In genomic region chr7:7505936-7506335, GRCh38 we compare ENCODE assay signal across 25 cellular contexts. TPM values are rescaled to one million over a fixed set of nuclear protein-coding genes. Genes with fewer than 3 reads are reported as not detected.
DNase-seq lines count a peak whose midpoint lies in the region; ATAC-seq and TF ChIP-seq lines count a peak whose summit lies in the region.
"Had no signal": no experiment of that assay in that cellular context is flagged by ENCODE, and none has a peak within 500 bp of the region (broad histone marks: within the 10 kb centered on the region; RNA-seq: fewer than 3 reads in every experiment).

No MANE protein-coding gene starts in this region.

- H3K79me2 ChIP-seq in osteoblast (ENCODE audit: insufficient read depth, low read length), result no peaks in the 10 kb centered on the region

- peak overlapping the region; percentile 59 for H3K4me2 ChIP-seq in osteoblast (ENCODE audit: insufficient read depth, low read length)

- no peaks in the 10 kb centered on the region for H4K20me1 ChIP-seq in osteoblast (ENCODE audit: insufficient read depth, low read length)

- H3K4me3 ChIP-seq in fibroblast of mammary gland (ENCODE audit: control insufficient read depth, low read depth, low read length) (no peak overlapping the region), osteoblast (ENCODE audit: insufficient read depth, low read length) (peak overlapping the region; percentile 26)
- H3K4me3 ChIP-seq: testis, vagina had no signal

- H3K9me3 ChIP-seq in osteoblast (ENCODE audit: low read depth, low read length), result no peaks in the 10 kb centered on the region
- H3K9me3 ChIP-seq: testis, vagina had no signal

- no peak for ATAC-seq in HG02885 (IDR thresholded peaks at IDR 0.05; ENCODE audit: poor library complexity, unreplicated experiment)
- ATAC-seq in GM19397 (IDR thresholded peaks at IDR 0.05; ENCODE audit: unreplicated experiment), result no peak
- ATAC-seq: naive thymus-derived CD4-positive, alpha-beta T cell; stimulated activated naive B cell treated with anti-CD40 and anti-IgM and Interleukin-4, amounts not matched to agents 10 μg/mL and 1 μg/mL and 100 μg/mL, for 72 hours; WTC11 had no signal

- H2AFZ ChIP-seq in osteoblast (ENCODE audit: low read length), result peak overlapping the region; percentile 43

- no peak overlapping the region for H3K27ac ChIP-seq in osteoblast (ENCODE audit: low read depth, low read length)
- H3K27ac ChIP-seq: testis, vagina had no signal

- H3K27me3 ChIP-seq in osteoblast (ENCODE audit: insufficient read depth, low read length), result no peaks in the 10 kb centered on the region
- H3K27me3 ChIP-seq: testis, vagina had no signal

- H3K4me1 ChIP-seq in osteoblast (ENCODE audit: insufficient read depth, low read length), result peaks cover 18% of the 10 kb centered on the region
- H3K4me1 ChIP-seq: testis had no signal

- H3K36me3 ChIP-seq in osteoblast (ENCODE audit: insufficient read depth, low read length), result no peaks in the 10 kb centered on the region
- H3K36me3 ChIP-seq: vagina had no signal

- DNase-seq in DMS153 treated with DMSO at 0.1 percent for 48 hours (lab: John Stamatoyannopoulos, UW; ENCODE audit: unreplicated experiment), result peak; percentile 45
- DNase-seq in NCI-H1930 (lab: John Stamatoyannopoulos, UW), result peak; percentile 31 to 51
- DNase-seq in fibroblast of mammary gland (ENCODE audit: low read depth), result peak; percentile 62
- peak; percentile 84 for DNase-seq in osteoblast (ENCODE audit: insufficient read length, low spot score, missing footprints)
- DNase-seq in NCI-H2029 (lab: John Stamatoyannopoulos, UW), result no peak
- DNase-seq: activated CD4-positive, alpha-beta T cell treated with anti-CD3 and anti-CD28 coated beads, Interleukin-2, amount 50 U/mL, for 1 hour; activated naive CD4-positive, alpha-beta T cell treated with anti-CD3 and anti-CD28 coated beads, Interleukin-2, amount 50 U/mL, for 16 hours; CD4-positive, CD25-positive, alpha-beta regulatory T cell; cortex of kidney; head of caudate nucleus; naive thymus-derived CD4-positive, alpha-beta T cell; NCI-H1048; NCI-H526; right cardiac atrium; stimulated activated CD4-positive, alpha-beta T cell treated with anti-CD3 and anti-CD28 coated beads, Interleukin-12 subunit alpha, Interleukin-12 subunit beta, amount 100 ng/mL, for 4 hours; stimulated activated CD4-positive, alpha-beta T cell treated with anti-CD3 and anti-CD28 coated beads, Interleukin-4, amount 100 ng/mL, for 24 hours; stimulated activated naive B cell treated with anti-CD40 and anti-IgM and Interleukin-4, amounts not matched to agents 10 μg/mL and 1 μg/mL and 100 μg/mL, for 72 hours; testis had no signal

- TF ChIP-seq CTCF in fibroblast of mammary gland (conservative IDR thresholded peaks at IDR 0.05; ENCODE audit: control insufficient read depth, insufficient read depth, low read depth, low read length) (no peak), osteoblast (IDR thresholded peaks at IDR 0.05; ENCODE audit: extremely low read depth, low read depth, low read length) (no peak)

RNA-seq across cellular contexts. Expression of gene COL28A1, which starts 29.7 kb away (rescaled TPM):
- 0.29 and 0.36 TPM in 2 replicates for total RNA-seq in osteoblast
- total RNA-seq: activated T-helper 1 cell treated with anti-CD3 and anti-CD28 coated beads, Interleukin-12 subunit alpha, Interleukin-12 subunit beta, Interleukin-2, Interleukin-4 antibody, amounts not matched to agents 30 ng/mL and 10 ng/mL and 1 ng/mL, durations not matched to agents 14 hours and 24 hours and 36 hours; G401; OCI-LY7 had no signal
